ENCODE assay signal across 8 cellular contexts in the genomic region with DNA sequence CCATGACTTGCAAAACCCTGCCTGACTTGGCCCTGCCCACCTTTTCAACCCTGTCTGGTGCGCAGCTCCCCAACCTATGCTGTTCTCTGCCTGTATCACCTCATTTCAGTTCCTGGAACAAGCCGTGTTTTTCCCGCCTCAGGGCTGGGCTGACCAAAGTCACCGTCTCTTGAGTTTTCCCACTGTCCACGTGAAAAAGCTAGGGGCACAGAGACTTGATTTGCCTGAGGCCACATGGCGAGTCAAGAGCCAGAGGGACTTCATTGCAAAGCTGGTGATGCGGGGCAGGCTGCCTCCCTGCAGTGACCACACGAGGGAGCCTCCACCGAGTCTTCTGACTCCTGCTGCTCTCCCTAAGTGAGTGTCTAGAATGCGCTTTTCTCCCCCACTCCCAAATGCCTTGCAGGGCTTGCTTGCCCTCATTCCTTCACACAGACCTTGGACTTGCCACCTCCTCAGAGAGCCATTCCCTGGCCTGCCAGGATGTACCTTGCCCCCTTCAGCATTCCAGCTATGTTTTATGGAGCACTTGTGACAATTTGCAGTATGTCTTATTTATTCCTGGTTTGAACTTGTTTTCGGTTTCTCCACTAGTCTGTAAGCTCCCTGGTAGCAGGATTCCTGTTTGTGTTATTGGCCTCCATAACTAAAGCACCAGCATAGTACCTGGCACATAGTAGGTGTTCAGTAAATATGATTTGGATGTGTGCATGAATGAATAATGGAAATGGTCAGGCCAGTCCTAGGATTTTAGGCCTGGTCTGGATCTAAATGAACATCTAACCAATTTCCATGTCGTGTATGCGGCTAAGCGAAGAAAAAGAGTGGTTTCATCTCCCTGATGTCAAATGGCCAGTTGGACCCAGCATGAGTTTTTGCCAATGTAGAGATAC.
DNase-seq lines count a peak whose midpoint lies in the region; ATAC-seq lines count a peak whose summit lies in the region.

No MANE protein-coding gene starts in this region.

- H3K4me3 Mint-ChIP-seq in activated naive CD8-positive, alpha-beta T cell treated with anti-CD3 and anti-CD28 coated beads for 36 hours = no peak overlapping the region

- peaks cover 18% of the 10 kb centered on the region for H3K4me1 Mint-ChIP-seq in activated naive CD8-positive, alpha-beta T cell treated with anti-CD3 and anti-CD28 coated beads for 36 hours

- DNase-seq in CD1c-positive myeloid dendritic cell (ENCODE audit: extremely low spot score) = peak; percentile 9
- DNase-seq in GM19238 (ENCODE audit: insufficient read length, low spot score) = peak; percentile 35
- DNase-seq in NCI-H524 (lab: John Stamatoyannopoulos, UW) = peak; percentile 50 to 81
- DNase-seq in activated naive CD8-positive, alpha-beta T cell treated with anti-CD3 and anti-CD28 coated beads for 36 hours = peak; percentile 21
- peak; percentile 40 for DNase-seq in left cardiac atrium
- peak; percentile 64 for DNase-seq in renal cortical epithelial cell (ENCODE audit: low read depth)
- no peak for DNase-seq in NOMO-1 treated with dmso at 0.1 percent for 144 hours (lab: John Stamatoyannopoulos, UW; ENCODE audit: unreplicated experiment)

- ATAC-seq in left cardiac atrium (peak; percentile 83 to 90), HG03354 (IDR thresholded peaks at IDR 0.05; ENCODE audit: poor library complexity, severe bottlenecking, unreplicated experiment) (no peak)

- intact Hi-C loops in left cardiac atrium (cut with DNase I) = loop anchor here in 1 of 2 donors (10.0 kb wide), 1 partner anchor 134 kb away; no protein-coding TSS in a partner anchor

- H3K27ac Mint-ChIP-seq in activated naive CD8-positive, alpha-beta T cell treated with anti-CD3 and anti-CD28 coated beads for 36 hours = no peak overlapping the region

- H3K9me3 Mint-ChIP-seq in activated naive CD8-positive, alpha-beta T cell treated with anti-CD3 and anti-CD28 coated beads for 36 hours = no peaks in the 10 kb centered on the region

- no peaks in the 10 kb centered on the region for H3K36me3 Mint-ChIP-seq in activated naive CD8-positive, alpha-beta T cell treated with anti-CD3 and anti-CD28 coated beads for 36 hours

- H3K27me3 Mint-ChIP-seq in activated naive CD8-positive, alpha-beta T cell treated with anti-CD3 and anti-CD28 coated beads for 36 hours = no peaks in the 10 kb centered on the region
